12 cellular contexts compared by ENCODE assay signal in the genomic region with DNA sequence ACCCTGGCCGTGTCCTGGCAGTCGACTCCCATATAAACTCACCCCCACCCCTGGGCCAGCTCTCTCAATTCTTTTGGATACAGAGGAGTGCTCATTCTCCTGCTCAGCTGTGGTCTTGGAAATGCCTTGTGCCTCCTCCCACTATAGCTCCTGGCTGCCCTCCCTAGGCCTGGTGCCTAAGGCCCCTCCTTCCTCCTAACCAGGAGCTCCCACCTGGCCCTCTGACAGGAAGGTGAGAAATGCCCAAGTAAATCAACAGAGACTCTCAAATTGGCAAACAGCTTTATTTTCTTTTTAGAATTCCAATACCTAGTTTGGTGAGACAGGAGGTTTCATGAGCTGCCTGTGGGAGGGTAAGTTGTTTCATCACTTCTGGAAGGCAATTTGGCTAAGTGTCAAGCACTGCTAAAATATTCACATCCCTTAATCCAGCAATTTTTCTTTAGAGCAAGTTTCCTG.
DNase-seq lines count a peak whose midpoint lies in the region; ATAC-seq and TF ChIP-seq lines count a peak whose summit lies in the region.
"Had no signal": no experiment of that assay in that cellular context is flagged by ENCODE, and none has a peak within 500 bp of the region (broad histone marks: within the 10 kb centered on the region; RNA-seq: fewer than 3 reads in every experiment).

No MANE protein-coding gene starts in this region.

- H2BK12ac ChIP-seq in H9 (ENCODE audit: insufficient read length, low read depth, low read length), result no peak overlapping the region

- H2BK5ac ChIP-seq in H9 (ENCODE audit: insufficient read length, low read length), result no peak overlapping the region

- H3K9me3 ChIP-seq in H9 (ENCODE audit: control insufficient read depth, low read depth, low read length) (no peaks in the 10 kb centered on the region), stomach (peaks cover 0 to 4% (median 0%) of the 10 kb centered on the region in 4 donors)
- H3K9me3 ChIP-seq: tibial artery had no signal

- H3K4me1 ChIP-seq in H9 (ENCODE audit: insufficient read depth, low read length), result no peaks in the 10 kb centered on the region
- H3K4me1 ChIP-seq in stomach, result peaks cover 0 to 41% (median 24%) of the 10 kb centered on the region in 4 donors

- no peaks in the 10 kb centered on the region; the same call in 1 of the 2 replicates for H3K27me3 Mint-ChIP-seq in H9 (ENCODE audit: low read depth)
- no peaks in the 10 kb centered on the region for H3K27me3 Mint-ChIP-seq in activated CD4-positive, alpha-beta T cell treated with anti-CD3 and anti-CD28 coated beads, Interleukin-2, amount 10 ng/mL, durations not matched to agents 7 days and 5 days
- H3K27me3 Mint-ChIP-seq: activated naive CD8-positive, alpha-beta T cell had no signal

- no peaks in the 10 kb centered on the region for H4K20me1 ChIP-seq in H9 (ENCODE audit: control insufficient read depth, insufficient read depth, insufficient read length)

- no peak overlapping the region for H2AK5ac ChIP-seq in H9 (ENCODE audit: insufficient read length, low read length)

- no peak overlapping the region for H3K4ac ChIP-seq in H9 (ENCODE audit: low read depth, low read length)

- H4K8ac ChIP-seq in H9 (replicated peaks; ENCODE audit: insufficient read length, low read depth, low read length), result no peak overlapping the region

- H3K4me1 Mint-ChIP-seq in H9, result no peaks in the 10 kb centered on the region
- H3K4me1 Mint-ChIP-seq in activated CD4-positive, alpha-beta T cell treated with anti-CD3 and anti-CD28 coated beads, Interleukin-2, amount 10 ng/mL, durations not matched to agents 7 days and 5 days, result peaks cover 11% of the 10 kb centered on the region

- TF ChIP-seq EP300 in stomach (IDR thresholded peaks at IDR 0.05), result no peak

- no peak overlapping the region for H4K5ac ChIP-seq in H9 (ENCODE audit: insufficient read length, low read depth, low read length)

- no peak for TF ChIP-seq POLR2A in stomach (IDR thresholded peaks at IDR 0.05)

- WGBS in H9 (ENCODE audit: extremely low coverage, insufficient read length, low lambda C conversion rate), result no CpG with 5 or more reads among the region's 2 CpGs
- WGBS in stomach, 5 donors, result 46 to 68% (median 59%) methylated on average over 2 of the region's 2 CpGs

- H3K4me3 ChIP-seq in astrocyte of the spinal cord (ENCODE audit: low read depth, low read length) (no peak overlapping the region), stomach (no peak overlapping the region)
- H3K4me3 ChIP-seq: tibial artery had no signal

- H3K36me3 Mint-ChIP-seq in H9 (ENCODE audit: insufficient read depth in 1 of 3, low read depth in 3 of 3), result no peaks in the 10 kb centered on the region; a peak in 2 of 7 replicates
- H3K36me3 Mint-ChIP-seq in activated CD4-positive, alpha-beta T cell treated with anti-CD3 and anti-CD28 coated beads, Interleukin-2, amount 10 ng/mL, durations not matched to agents 7 days and 5 days (ENCODE audit: low read depth), result peaks cover 4% of the 10 kb centered on the region

- H3K23me2 ChIP-seq in H9 (ENCODE audit: insufficient read length, low read depth, low read length, poor library complexity, severe bottlenecking), result no peaks in the 10 kb centered on the region

- ATAC-seq in HG02759 (IDR thresholded peaks at IDR 0.05; ENCODE audit: unreplicated experiment), result no peak
- ATAC-seq: activated CD8-positive, alpha-beta T cell treated with anti-CD3 and anti-CD28 coated beads, Interleukin-2, amount 10 ng/mL, durations not matched to agents 7 days and 5 days had no signal

- H3T11ph ChIP-seq in H9 (ENCODE audit: low read length), result no peak overlapping the region

- H3K27me3 ChIP-seq in H9 (ENCODE audit: insufficient read depth, low read length) (no peaks in the 10 kb centered on the region), stomach (no peaks in the 10 kb centered on the region)
- H3K27me3 ChIP-seq: tibial artery had no signal

- H3K27ac Mint-ChIP-seq in H9, result no peak overlapping the region; a peak in 1 of 7 replicates
- H3K27ac Mint-ChIP-seq in activated CD4-positive, alpha-beta T cell treated with anti-CD3 and anti-CD28 coated beads, Interleukin-2, amount 10 ng/mL, durations not matched to agents 7 days and 5 days, result no peak overlapping the region
- H3K27ac Mint-ChIP-seq: activated CD8-positive, alpha-beta T cell treated with anti-CD3 and anti-CD28 coated beads, Interleukin-2, amount 10 ng/mL, durations not matched to agents 7 days and 5 days; activated naive CD8-positive, alpha-beta T cell had no signal

- no peak overlapping the region for H3K4me3 Mint-ChIP-seq in H9
- H3K4me3 Mint-ChIP-seq in activated CD4-positive, alpha-beta T cell treated with anti-CD3 and anti-CD28 coated beads, Interleukin-2, amount 10 ng/mL, durations not matched to agents 7 days and 5 days, result no peak overlapping the region
- H3K4me3 Mint-ChIP-seq: activated CD8-positive, alpha-beta T cell treated with anti-CD3 and anti-CD28 coated beads, Interleukin-2, amount 10 ng/mL, durations not matched to agents 7 days and 5 days; activated naive CD8-positive, alpha-beta T cell had no signal

- H4K91ac ChIP-seq in H9 (ENCODE audit: insufficient read length, low read depth, low read length), result no peak overlapping the region

- no peak overlapping the region for H2BK20ac ChIP-seq in H9 (ENCODE audit: low read depth, low read length, poor library complexity, severe bottlenecking)

- no peak overlapping the region for H2AFZ ChIP-seq in H9 (ENCODE audit: low read length)

- no peaks in the 10 kb centered on the region for H3K79me1 ChIP-seq in H9 (ENCODE audit: insufficient read depth, low read depth, low read length, poor library complexity, severe bottlenecking)

- H2BK15ac ChIP-seq in H9 (ENCODE audit: low read depth, low read length), result no peak overlapping the region

- no peak overlapping the region for H3K23ac ChIP-seq in H9 (ENCODE audit: insufficient read length, low read depth, low read length)

- peaks cover 0 to 13% of the 10 kb centered on the region in 2 experiments; a peak in 2 of 5 replicates for H3K9me3 Mint-ChIP-seq in H9
- H3K9me3 Mint-ChIP-seq in activated CD4-positive, alpha-beta T cell treated with anti-CD3 and anti-CD28 coated beads, Interleukin-2, amount 10 ng/mL, durations not matched to agents 7 days and 5 days, result peaks cover 10% of the 10 kb centered on the region

- no peak overlapping the region for H2BK120ac ChIP-seq in H9 (ENCODE audit: low read depth, low read length, poor library complexity, severe bottlenecking)

- CTCF ChIA-PET in activated CD4-positive, alpha-beta T cell treated with anti-CD3 and anti-CD28 coated beads, Interleukin-2, amount 10 ng/mL, durations not matched to agents 7 days and 5 days (lab: Charles Lee), result no interaction called here

- H3K18ac ChIP-seq in H9 (ENCODE audit: insufficient read length, low read depth, low read length), result no peak overlapping the region

- no peaks in the 10 kb centered on the region for H3K79me2 ChIP-seq in H9 (ENCODE audit: insufficient read depth, low read length)

- H3K9ac ChIP-seq in H9 (ENCODE audit: extremely low read depth, insufficient read length, low read length), result no peak overlapping the region

- DNase-seq in H9 (peak; percentile 44), astrocyte of the spinal cord (ENCODE audit: low read depth, low spot score) (peak; percentile 62), iris pigment epithelial cell (ENCODE audit: low read depth) (peak; percentile 69), stomach (peak; percentile 37), NCI-H1436 (lab: John Stamatoyannopoulos, UW) (no peak)
- DNase-seq in activated CD4-positive, alpha-beta T cell treated with anti-CD3 and anti-CD28 coated beads, Interleukin-2, amount 10 ng/mL, durations not matched to agents 7 days and 5 days, result no peak
- DNase-seq: activated CD8-positive, alpha-beta T cell treated with anti-CD3 and anti-CD28 coated beads, Interleukin-2, amount 10 ng/mL, durations not matched to agents 7 days and 5 days; DMS153; effector memory CD4-positive, alpha-beta T cell; tibial artery had no signal

- POLR2A ChIA-PET in activated CD4-positive, alpha-beta T cell treated with anti-CD3 and anti-CD28 coated beads, Interleukin-2, amount 10 ng/mL, durations not matched to agents 7 days and 5 days (lab: Charles Lee), result interaction anchor here (0.6 kb wide), 1 partner anchor 90 kb away, joined by 3 read pairs; no protein-coding TSS in a partner anchor

- no peak overlapping the region for H3K27ac ChIP-seq in H9 (ENCODE audit: insufficient read length, low read depth, low read length)
- H3K27ac ChIP-seq in stomach, result peak overlapping the region in 3 of 5 donors; percentile 55 to 59 (median 58)

- in situ Hi-C loops in astrocyte of the spinal cord (cut with HindIII; ENCODE audit: low sequenced_read_pairs), result no loop called here

- no peak overlapping the region for H3K4me2 ChIP-seq in H9 (ENCODE audit: insufficient read depth, insufficient read length, low read length)

- no peaks in the 10 kb centered on the region for H3K36me3 ChIP-seq in stomach
- H3K36me3 ChIP-seq: tibial artery had no signal

- H3K14ac ChIP-seq in H9 (ENCODE audit: insufficient read depth, low read length), result no peak overlapping the region

- intact Hi-C loops in stomach (cut with DNase I; ENCODE audit: low total_unique reads), result no loop called here

- TF ChIP-seq CTCF in H9 (conservative IDR thresholded peaks at IDR 0.05) (no peak), astrocyte of the spinal cord (IDR thresholded peaks at IDR 0.05; ENCODE audit: low read depth, low read length) (no peak), stomach (IDR thresholded peaks at IDR 0.05) (no peak)

- H3K56ac ChIP-seq in H9 (ENCODE audit: insufficient read length, low read depth, low read length), result no peak overlapping the region

Comparison
In these comparisons a context has a peak if more than half of its experiments do, and no peak if none do; other contexts are left out.
1. DNase-seq: peak in H9 (single experiment), astrocyte of the spinal cord (single experiment), iris pigment epithelial cell (single experiment) and stomach (single experiment); none in NCI-H1436 (single experiment) and activated CD4-positive, alpha-beta T cell treated with anti-CD3 and anti-CD28 coated beads, Interleukin-2, amount 10 ng/mL, durations not matched to agents 7 days and 5 days (single experiment).